ENCODE assay signal across 22 cellular contexts in genomic region chr20:44768854-44769480, GRCh38. TPM values are rescaled to one million over a fixed set of nuclear protein-coding genes. Genes with fewer than 3 reads are reported as not detected.
"Had no signal": no experiment of that assay in that cellular context is flagged by ENCODE, and none has a peak within 500 bp of the region (broad histone marks: within the 10 kb centered on the region; RNA-seq: fewer than 3 reads in every experiment).

No MANE protein-coding gene starts in this region.

- H3K9me3 ChIP-seq: gastroesophageal sphincter, heart left ventricle, tibial artery had no signal

- H3K27ac Mint-ChIP-seq: activated CD4-positive, alpha-beta memory T cell treated with anti-CD3 and anti-CD28 coated beads for 36 hours; activated naive CD4-positive, alpha-beta T cell treated with anti-CD3 and anti-CD28 coated beads for 36 hours; activated T-cell treated with anti-CD3 and anti-CD28 coated beads, Interleukin-2, amount 50 U/mL, for 72 hours; nephron; stimulated activated naive CD8-positive, alpha-beta T cell treated with anti-CD3 and anti-CD28 coated beads, Interleukin-15, Interleukin-2, amounts not matched to agents 100 ng/mL and 50 ng/mL, for 24 hours had no signal

- H3K36me3 Mint-ChIP-seq: activated CD4-positive, alpha-beta memory T cell treated with anti-CD3 and anti-CD28 coated beads for 36 hours had no signal

- H2AFZ ChIP-seq: parathyroid adenoma had no signal

- ATAC-seq: activated T-cell treated with anti-CD3 and anti-CD28 coated beads, Interleukin-2, amount 50 U/mL, for 72 hours; gastroesophageal sphincter; heart left ventricle; left cardiac atrium; right cardiac atrium had no signal

- H3K4me1 ChIP-seq: gastroesophageal sphincter, heart left ventricle, parathyroid adenoma, tibial artery had no signal

- H3K36me3 ChIP-seq: gastroesophageal sphincter, heart left ventricle, tibial artery had no signal

- H3K27ac ChIP-seq: epithelial cell of prostate, gastroesophageal sphincter, heart left ventricle, parathyroid adenoma, tibial artery had no signal

- H3K79me2 ChIP-seq: parathyroid adenoma had no signal

- H3K9ac ChIP-seq: parathyroid adenoma had no signal

- H3K4me1 Mint-ChIP-seq: nephron had no signal

- H3K4me3 ChIP-seq: gastroesophageal sphincter, heart left ventricle, tibial artery had no signal

- H3K4me3 Mint-ChIP-seq: activated CD4-positive, alpha-beta memory T cell treated with anti-CD3 and anti-CD28 coated beads for 36 hours; activated naive CD4-positive, alpha-beta T cell treated with anti-CD3 and anti-CD28 coated beads for 36 hours; activated T-cell treated with anti-CD3 and anti-CD28 coated beads, Interleukin-2, amount 50 U/mL, for 72 hours; nephron; stimulated activated naive CD8-positive, alpha-beta T cell treated with anti-CD3 and anti-CD28 coated beads, Interleukin-15, Interleukin-2, amounts not matched to agents 100 ng/mL and 50 ng/mL, for 24 hours had no signal

- FAIRE-seq: islet of Langerhans, urothelium cell line had no signal

- H3K9me3 Mint-ChIP-seq: activated CD4-positive, alpha-beta memory T cell treated with anti-CD3 and anti-CD28 coated beads for 36 hours; activated naive CD4-positive, alpha-beta T cell treated with anti-CD3 and anti-CD28 coated beads for 36 hours; activated T-cell treated with anti-CD3 and anti-CD28 coated beads, Interleukin-2, amount 50 U/mL, for 72 hours; nephron; stimulated activated naive CD8-positive, alpha-beta T cell treated with anti-CD3 and anti-CD28 coated beads, Interleukin-15, Interleukin-2, amounts not matched to agents 100 ng/mL and 50 ng/mL, for 24 hours had no signal

- DNase-seq: activated CD4-positive, alpha-beta memory T cell treated with anti-CD3 and anti-CD28 coated beads for 36 hours; activated CD4-positive, alpha-beta T cell treated with anti-CD3 and anti-CD28 coated beads for 48 hours; activated CD4-positive, CD25-positive, alpha-beta regulatory T cell; activated effector memory CD4-positive, alpha-beta T cell treated with Interleukin-2 at 50 U/mL for 16 hours; activated naive CD4-positive, alpha-beta T cell treated with anti-CD3 and anti-CD28 coated beads for 36 hours; activated T-cell treated with anti-CD3 and anti-CD28 coated beads, Interleukin-2, amount 50 U/mL, for 72 hours; heart left ventricle; left cardiac atrium; right cardiac atrium; stimulated activated CD4-positive, alpha-beta T cell treated with anti-CD3 and anti-CD28 coated beads, Interleukin-4, amount 100 ng/mL, for 24 hours; T-helper 9 cell; tibial artery had no signal

RNA-seq across cellular contexts. Expression of gene KCNK15, which starts 23.3 kb away (rescaled TPM):
- total RNA-seq: pulmonary artery endothelial cell had no signal

RNA-seq across cellular contexts. Expression of gene RIMS4, which starts 41.4 kb away (rescaled TPM):
- total RNA-seq: activated CD4-positive, alpha-beta memory T cell treated with anti-CD3 and anti-CD28 coated beads for 36 hours; liver; pulmonary artery endothelial cell had no signal
- polyA plus RNA-seq: liver had no signal

RNA-seq across cellular contexts. Expression of gene CCN5, which starts 53.8 kb away (rescaled TPM):
- total RNA-seq: activated CD4-positive, alpha-beta memory T cell treated with anti-CD3 and anti-CD28 coated beads for 36 hours; activated naive CD4-positive, alpha-beta T cell treated with anti-CD3 and anti-CD28 coated beads for 36 hours; activated T-cell treated with anti-CD3 and anti-CD28 coated beads, Interleukin-2, amount 50 U/mL, for 72 hours; cerebellum; pulmonary artery endothelial cell had no signal
